In the genomic region with DNA sequence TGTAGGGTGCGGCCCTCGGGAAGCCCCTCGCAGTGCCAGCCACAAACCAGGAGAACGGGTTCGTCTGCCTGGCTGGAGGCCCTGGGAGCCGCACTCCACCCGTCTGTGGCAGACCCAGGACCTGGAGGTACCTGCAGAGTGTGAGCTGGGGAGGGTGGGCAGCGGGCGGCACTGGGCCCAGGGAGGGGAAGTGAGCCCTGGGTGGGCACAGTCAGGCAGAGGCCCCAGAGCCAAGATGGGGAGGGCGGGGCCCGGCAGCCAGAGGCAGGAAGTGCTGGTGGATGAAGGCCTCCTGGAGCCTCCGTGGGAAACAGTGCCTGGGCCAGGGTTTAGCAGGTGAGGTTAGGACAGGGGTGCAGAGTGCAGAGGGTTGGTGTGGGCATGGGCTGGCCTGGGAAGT, we compare ENCODE assay signal across 8 cellular contexts. TPM values are rescaled to one million over a fixed set of nuclear protein-coding genes. Genes with fewer than 3 reads are reported as not detected.
DNase-seq lines count a peak whose midpoint lies in the region; ATAC-seq and TF ChIP-seq lines count a peak whose summit lies in the region.

No MANE protein-coding gene starts in this region.

- H3K27me3 ChIP-seq in breast epithelium (peaks cover 0 to 36% of the 10 kb centered on the region in 2 donors), mammary epithelial cell (ENCODE audit: insufficient read depth, low read length) (no peaks in the 10 kb centered on the region), brain microvascular endothelial cell (replicated peaks) (no peaks in the 10 kb centered on the region)

- peak overlapping the region; percentile 85 for H3K27ac Mint-ChIP-seq in activated CD4-positive, alpha-beta T cell treated with anti-CD3 and anti-CD28 coated beads, Interleukin-2, amount 10 ng/mL, durations not matched to agents 7 days and 5 days
- H3K27ac Mint-ChIP-seq in type B pancreatic cell = peak overlapping the region; percentile 50

- peaks cover 40% of the 10 kb centered on the region for H3K4me1 Mint-ChIP-seq in activated CD4-positive, alpha-beta T cell treated with anti-CD3 and anti-CD28 coated beads, Interleukin-2, amount 10 ng/mL, durations not matched to agents 7 days and 5 days
- peaks cover 8% of the 10 kb centered on the region for H3K4me1 Mint-ChIP-seq in type B pancreatic cell (ENCODE audit: unreplicated experiment)

- H3K9me3 ChIP-seq in breast epithelium = no peaks in the 10 kb centered on the region
- H3K9me3 ChIP-seq in mammary epithelial cell (replicated peaks; ENCODE audit: insufficient read depth, low read length) = no peaks in the 10 kb centered on the region

- H3K9ac ChIP-seq in mammary epithelial cell (ENCODE audit: insufficient read depth, low read length) = no peak overlapping the region

- 5% methylated on average over 4 of the region's 12 CpGs for WGBS in mammary epithelial cell (ENCODE audit: low coverage, missing lambda C conversion rate)

- no peak overlapping the region for H3K4me2 ChIP-seq in mammary epithelial cell (ENCODE audit: insufficient read depth, low read depth, low read length)

- H3K27ac ChIP-seq in breast epithelium (peak overlapping the region; percentile 54 to 71), mammary epithelial cell (ENCODE audit: insufficient read depth, low read depth, low read length) (no peak overlapping the region), brain microvascular endothelial cell (no peak overlapping the region)

- POLR2A ChIA-PET in activated CD4-positive, alpha-beta T cell treated with anti-CD3 and anti-CD28 coated beads, Interleukin-2, amount 10 ng/mL, durations not matched to agents 7 days and 5 days (lab: Charles Lee) = interaction anchor here (0.7 kb wide), 1 partner anchor 170 kb away, joined by 4 read pairs; the partner anchor contains the start of gene PRXL2B

- H3K27me3 Mint-ChIP-seq in activated CD4-positive, alpha-beta T cell treated with anti-CD3 and anti-CD28 coated beads, Interleukin-2, amount 10 ng/mL, durations not matched to agents 7 days and 5 days = no peaks in the 10 kb centered on the region
- H3K27me3 Mint-ChIP-seq in type B pancreatic cell = peaks cover 18% of the 10 kb centered on the region

- H3K79me2 ChIP-seq in mammary epithelial cell (ENCODE audit: insufficient read depth, low read length) = peaks cover 17% of the 10 kb centered on the region

- dilution Hi-C loops in mammary epithelial cell (cut with HindIII; ENCODE audit: low sequenced_read_pairs) = no loop called here

- H4K20me1 ChIP-seq in mammary epithelial cell (ENCODE audit: insufficient read depth, low read length) = no peaks in the 10 kb centered on the region

- CTCF ChIA-PET in mammary epithelial cell (lab: Charles Lee; ENCODE audit: low non-redundant PET) = no interaction called here
- CTCF ChIA-PET in activated CD4-positive, alpha-beta T cell treated with anti-CD3 and anti-CD28 coated beads, Interleukin-2, amount 10 ng/mL, durations not matched to agents 7 days and 5 days (lab: Charles Lee) = interaction anchor here (1.2 to 1.5 kb wide), 3 partner anchors 10 to 131 kb away, joined by 3 to 12 read pairs (median 3); no protein-coding TSS in a partner anchor

- no peaks in the 10 kb centered on the region for H3K36me3 Mint-ChIP-seq in activated CD4-positive, alpha-beta T cell treated with anti-CD3 and anti-CD28 coated beads, Interleukin-2, amount 10 ng/mL, durations not matched to agents 7 days and 5 days (ENCODE audit: low read depth)
- no peaks in the 10 kb centered on the region for H3K36me3 Mint-ChIP-seq in type B pancreatic cell

- no peaks in the 10 kb centered on the region for H3K9me3 Mint-ChIP-seq in activated CD4-positive, alpha-beta T cell treated with anti-CD3 and anti-CD28 coated beads, Interleukin-2, amount 10 ng/mL, durations not matched to agents 7 days and 5 days
- H3K9me3 Mint-ChIP-seq in type B pancreatic cell = no peaks in the 10 kb centered on the region

- H3K36me3 ChIP-seq in breast epithelium (no peaks in the 10 kb centered on the region), mammary epithelial cell (ENCODE audit: insufficient read depth, low read length) (no peaks in the 10 kb centered on the region), brain microvascular endothelial cell (replicated peaks) (no peaks in the 10 kb centered on the region)

- DNase-seq in breast epithelium (ENCODE audit: low spot score in 2 of 2) (peak in 1 of 2 donors; percentile 79), mammary epithelial cell (no peak), type B pancreatic cell (ENCODE audit: extremely low spot score, unreplicated experiment) (no peak), brain microvascular endothelial cell (no peak), NCI-H1105 (lab: John Stamatoyannopoulos, UW) (no peak), NCI-H526 (lab: John Stamatoyannopoulos, UW) (no peak)
- peak; percentile 53 for DNase-seq in activated CD4-positive, alpha-beta T cell treated with anti-CD3 and anti-CD28 coated beads, Interleukin-2, amount 10 ng/mL, durations not matched to agents 7 days and 5 days

- intact Hi-C loops in breast epithelium (cut with DNase I; ENCODE audit: low total_unique reads) (no loop called here), mammary epithelial cell (cut with micrococcal nuclease) (no loop called here)

- ATAC-seq in esophagus mucosa = peak; percentile 46

- TF ChIP-seq POLR2A in breast epithelium (IDR thresholded peaks at IDR 0.05) = no peak

- peak overlapping the region; percentile 77 for H3K4me3 Mint-ChIP-seq in activated CD4-positive, alpha-beta T cell treated with anti-CD3 and anti-CD28 coated beads, Interleukin-2, amount 10 ng/mL, durations not matched to agents 7 days and 5 days
- H3K4me3 Mint-ChIP-seq in type B pancreatic cell = peak overlapping the region; percentile 11

- H3K4me1 ChIP-seq in breast epithelium = peaks cover 15 to 16% of the 10 kb centered on the region in 2 donors
- H3K4me1 ChIP-seq in mammary epithelial cell (ENCODE audit: insufficient read depth, low read length) = peaks cover 30% of the 10 kb centered on the region

- H2AFZ ChIP-seq in mammary epithelial cell (ENCODE audit: low read depth, low read length) = no peak overlapping the region

- no TSS peak for BruUV-seq in mammary epithelial cell (replicated peaks; lab: Mats Ljungman, UMichigan)

- TF ChIP-seq CTCF in breast epithelium (IDR thresholded peaks at IDR 0.05) = no peak
- no peak for TF ChIP-seq CTCF in mammary epithelial cell (conservative IDR thresholded peaks at IDR 0.05 in 1 of 2, IDR thresholded peaks at IDR 0.05 in 1 of 2; ENCODE audit: extremely low read depth in 1 of 2, insufficient read depth in 1 of 2, low read depth in 1 of 2, low read length in 2 of 2)
- TF ChIP-seq CTCF in type B pancreatic cell (conservative IDR thresholded peaks at IDR 0.05) = no peak
- TF ChIP-seq CTCF in brain microvascular endothelial cell (IDR thresholded peaks at IDR 0.05; ENCODE audit: low read depth, low read length, missing control alignments) = no peak

- in situ Hi-C loops in mammary epithelial cell (cut with MboI; ENCODE audit: low sequenced_read_pairs in 2 of 2) = loop anchor here in 1 of 2 donors (10.0 kb wide), 1 partner anchor 1008 kb away; no protein-coding TSS in a partner anchor
- in situ Hi-C loops in brain microvascular endothelial cell (cut with HindIII; ENCODE audit: low pct_ligation_motif_present, low sequenced_read_pairs) = loop anchor here (25.0 kb wide), 1 partner anchor 96 kb away; no protein-coding TSS in a partner anchor

- H3K4me3 ChIP-seq in breast epithelium (peak overlapping the region in 2 of 3 donors; percentile 35 to 59), mammary epithelial cell (replicated peaks in 1 of 3; ENCODE audit: insufficient read depth in 1 of 3, low read depth in 2 of 3, low read length in 3 of 3) (no peak overlapping the region), brain microvascular endothelial cell (ENCODE audit: low read depth, low read length) (no peak overlapping the region)

RNA-seq across cellular contexts. Expression of gene PEX10, which starts 4.0 kb away (rescaled TPM):
- total RNA-seq in breast epithelium = 10 to 100 TPM; 23.3 to 37.4 (median 24.1) TPM
- 10 to 100 TPM; 29.5 to 32.8 TPM for total RNA-seq in mammary epithelial cell
- polyA plus RNA-seq in mammary epithelial cell = 22.4 TPM
- 10.7 TPM for polyA minus RNA-seq in mammary epithelial cell
- 10 to 100 TPM in 1 of 2 experiments, 1 to 10 TPM in 1; 9.2 to 10.3 TPM for total RNA-seq in activated CD4-positive, alpha-beta T cell treated with anti-CD3 and anti-CD28 coated beads, Interleukin-2, amount 10 ng/mL, durations not matched to agents 7 days and 5 days
- 17.7 TPM for total RNA-seq in esophagus mucosa
- total RNA-seq in type B pancreatic cell (ENCODE audit: low replicate concordance) = 26.7 and 27.3 TPM in 2 replicates

RNA-seq across cellular contexts. Expression of gene RER1, which starts 24.8 kb away (rescaled TPM):
- total RNA-seq in breast epithelium (10 to 100 TPM; 58.3 to 75.1 (median 70.4) TPM), mammary epithelial cell (100 to 1,000 TPM in 1 of 2 donors, 10 to 100 TPM in 1; 45.5 to 162 TPM), esophagus mucosa (167 TPM), type B pancreatic cell (ENCODE audit: low replicate concordance) (126 and 174 TPM in 2 replicates)
- 131 TPM for polyA plus RNA-seq in mammary epithelial cell
- polyA minus RNA-seq in mammary epithelial cell = 246 TPM
- 100 to 1,000 TPM; 156 to 159 TPM for total RNA-seq in activated CD4-positive, alpha-beta T cell treated with anti-CD3 and anti-CD28 coated beads, Interleukin-2, amount 10 ng/mL, durations not matched to agents 7 days and 5 days

RNA-seq across cellular contexts. Expression of gene MORN1, which starts 25.0 kb away (rescaled TPM):
- 10 to 100 TPM in 2 of 3 donors, 1 to 10 TPM in 1; 4.0 to 18.1 (median 17.7) TPM for total RNA-seq in breast epithelium
- total RNA-seq in mammary epithelial cell = 10 to 100 TPM in 1 of 2 donors, 1 to 10 TPM in 1; 9.8 to 12.8 TPM
- 4.0 TPM for polyA plus RNA-seq in mammary epithelial cell
- 9.5 TPM for polyA minus RNA-seq in mammary epithelial cell
- 1 to 10 TPM; 6.7 to 8.1 TPM for total RNA-seq in activated CD4-positive, alpha-beta T cell treated with anti-CD3 and anti-CD28 coated beads, Interleukin-2, amount 10 ng/mL, durations not matched to agents 7 days and 5 days
- total RNA-seq in esophagus mucosa = 8.4 TPM
- total RNA-seq in type B pancreatic cell (ENCODE audit: low replicate concordance) = 17.7 and 27.5 TPM in 2 replicates

RNA-seq across cellular contexts. Expression of gene PLCH2, which starts 59.7 kb away (rescaled TPM):
- total RNA-seq in breast epithelium (10 to 100 TPM in 2 of 3 donors, under 1 TPM in 1; 0.16 to 12.0 (median 10.2) TPM), mammary epithelial cell (100 to 1,000 TPM; 113 to 157 TPM), esophagus mucosa (21.0 TPM), type B pancreatic cell (ENCODE audit: low replicate concordance) (0.67 and 0.82 TPM in 2 replicates)
- polyA plus RNA-seq in mammary epithelial cell = 56.2 TPM
- 36.6 TPM for polyA minus RNA-seq in mammary epithelial cell
- 10 to 100 TPM; 16.7 to 21.1 TPM for total RNA-seq in activated CD4-positive, alpha-beta T cell treated with anti-CD3 and anti-CD28 coated beads, Interleukin-2, amount 10 ng/mL, durations not matched to agents 7 days and 5 days

Comparison
In these comparisons a context has a peak if more than half of its experiments do, and no peak if none do; other contexts are left out.
1. H3K27ac ChIP-seq: peak in breast epithelium (2 of 2); none in mammary epithelial cell (single experiment) and brain microvascular endothelial cell (single experiment).
2. H3K4me3 ChIP-seq: peak in breast epithelium (2 of 3); none in mammary epithelial cell (0 of 3) and brain microvascular endothelial cell (single experiment).